In the genomic region with DNA sequence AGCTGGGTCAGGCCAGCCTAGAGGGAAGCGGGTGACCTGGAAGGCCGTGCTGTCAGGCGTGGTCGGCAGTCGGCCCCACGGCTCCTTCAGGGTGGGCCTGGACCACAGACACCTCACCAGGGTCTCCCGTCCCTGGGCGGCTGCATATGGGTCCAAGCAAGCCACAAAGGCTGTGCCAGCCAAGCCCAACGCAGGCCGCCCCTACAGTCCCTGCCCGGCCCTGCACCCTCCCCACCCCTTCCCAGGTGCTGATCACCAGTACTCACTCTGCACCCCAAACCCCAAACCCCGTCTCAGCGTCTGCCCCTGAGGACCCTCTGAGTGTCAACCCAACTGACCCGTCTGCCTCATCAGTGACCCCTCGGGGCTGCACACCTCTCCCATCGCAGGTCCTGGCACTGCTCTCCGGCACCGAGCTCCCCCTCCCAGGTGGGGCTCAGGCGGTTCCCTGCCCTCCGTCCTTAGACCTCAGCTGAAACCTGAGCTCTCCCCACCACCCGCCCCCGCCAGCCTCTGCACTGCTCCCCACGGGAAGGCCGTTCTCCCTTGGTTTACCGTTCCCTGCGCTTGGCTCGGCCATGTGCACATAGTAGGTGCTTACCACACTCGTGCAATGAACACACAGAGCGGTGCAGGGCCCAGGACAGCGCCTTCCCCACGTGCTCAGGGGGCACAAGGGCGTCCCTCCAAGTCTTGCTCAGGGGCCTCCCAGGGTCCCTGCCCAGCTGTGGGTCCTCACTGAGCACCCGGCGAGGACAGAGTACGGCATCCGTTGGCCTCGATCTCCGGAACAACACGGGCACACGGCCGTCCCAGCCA, we compare ENCODE assay signal across 8 cellular contexts. TPM values are rescaled to one million over a fixed set of nuclear protein-coding genes. Genes with fewer than 3 reads are reported as not detected.
A peak's percentile ranks its signal among the peaks of the same experiment; 100 is the strongest.
DNase-seq lines count a peak whose midpoint lies in the region; ATAC-seq, FAIRE-seq and TF ChIP-seq lines count a peak whose summit lies in the region.

No MANE protein-coding gene starts in this region.

- no peak for DNase-seq in A549 (ENCODE audit: low read depth in 1 of 2, low spot score in 1 of 2)
- DNase-seq in Karpas-422 = no peak
- DNase-seq in effector memory CD8-positive, alpha-beta T cell = no peak
- DNase-seq in GM10248 (ENCODE audit: extremely low spot score) = no peak
- DNase-seq in NCI-H1417 treated with DMSO at 0.1 percent for 48 hours (lab: John Stamatoyannopoulos, UW) = no peak

- H3K36me3 ChIP-seq in Karpas-422 (ENCODE audit: insufficient read depth, low read length) (no peaks in the 10 kb centered on the region; the same call in 1 of the 2 replicates), muscle layer of duodenum (ENCODE audit: control insufficient read depth in 1 of 2, insufficient read depth in 2 of 2, low read length in 2 of 2) (peaks cover 0 to 6% of the 10 kb centered on the region in 2 donors)

- no peaks in the 10 kb centered on the region for H3K9me2 ChIP-seq in Karpas-422 (replicated peaks; ENCODE audit: insufficient read depth, low read length)

- CTCF ChIA-PET in A549 (lab: Yijun Ruan, JAX) (interaction anchor here (0.6 to 6.8 kb wide), 5 partner anchors 10 to 268 kb away, joined by 3 to 75 read pairs (median 5); a partner anchor contains a TSS), GM10248 (lab: Yijun Ruan, JAX) (interaction anchor here (0.6 kb wide), 1 partner anchor 767 kb away, joined by 3 read pairs; no protein-coding TSS in a partner anchor)

- no peaks in the 10 kb centered on the region for H4K20me1 ChIP-seq in Karpas-422 (ENCODE audit: insufficient read depth, low read depth, low read length)

- TF ChIP-seq RAD21 in A549 (conservative IDR thresholded peaks at IDR 0.05 in 1 of 2, IDR thresholded peaks at IDR 0.05 in 1 of 2) = no peak

- no peak for TF ChIP-seq POLR2A in A549 (IDR thresholded peaks at IDR 0.05; ENCODE audit: low read length)

- TF ChIP-seq EP300 in A549 (IDR thresholded peaks at IDR 0.05) = no peak

- H3K4me1 ChIP-seq in A549 (peaks cover 10% of the 10 kb centered on the region; the same call in 2 of the 3 replicates), Karpas-422 (ENCODE audit: low read length) (peaks cover 13% of the 10 kb centered on the region), muscle layer of duodenum (ENCODE audit: control insufficient read depth in 1 of 2, insufficient read depth in 2 of 2, low read length in 2 of 2) (peaks cover 0 to 17% of the 10 kb centered on the region in 2 donors)

- TF ChIP-seq CTCF in A549 (IDR thresholded peaks at IDR 0.05) = no peak
- TF ChIP-seq CTCF in GM10248 (IDR thresholded peaks at IDR 0.05; ENCODE audit: control extremely low read depth, extremely low read depth, low read depth, missing control alignments) = no peak

- H3K27me3 Mint-ChIP-seq in effector memory CD8-positive, alpha-beta T cell = no peaks in the 10 kb centered on the region

- H3K79me2 ChIP-seq in Karpas-422 (ENCODE audit: low read length) = no peaks in the 10 kb centered on the region

- H3K9ac ChIP-seq in Karpas-422 (ENCODE audit: low read length) = no peak overlapping the region

- peak overlapping the region; percentile 79 to 81 for H3K4me3 Mint-ChIP-seq in effector memory CD8-positive, alpha-beta T cell

- no peak overlapping the region for H2AFZ ChIP-seq in Karpas-422 (ENCODE audit: low read length)

- H3K27me3 ChIP-seq in Karpas-422 (ENCODE audit: low read length) (no peaks in the 10 kb centered on the region), muscle layer of duodenum (ENCODE audit: low read depth, low read length) (peaks cover 4% of the 10 kb centered on the region)

- no peak for FAIRE-seq in A549 (lab: Jason Lieb, UNC)

- no peak for ATAC-seq in A549
- ATAC-seq in effector memory CD8-positive, alpha-beta T cell (replicated peaks) = no peak
- no peak for ATAC-seq in HG02588 (IDR thresholded peaks at IDR 0.05; ENCODE audit: unreplicated experiment)
- no peak for ATAC-seq in GM18858 (IDR thresholded peaks at IDR 0.05; ENCODE audit: unreplicated experiment)

- peaks cover 13% of the 10 kb centered on the region for H3K9me3 ChIP-seq in A549
- no peaks in the 10 kb centered on the region for H3K9me3 ChIP-seq in Karpas-422 (ENCODE audit: low read length)
- no peaks in the 10 kb centered on the region for H3K9me3 ChIP-seq in muscle layer of duodenum (ENCODE audit: control insufficient read depth in 1 of 2, low read length in 2 of 2)

- POLR2A ChIA-PET in A549 (lab: Yijun Ruan, JAX) = interaction anchor here (2.6 kb wide), 1 partner anchor 11 kb away, joined by 15 read pairs; no protein-coding TSS in a partner anchor
- POLR2A ChIA-PET in GM10248 (lab: Yijun Ruan, JAX) = no interaction called here

- H3K4me2 ChIP-seq in A549 = peak overlapping the region; percentile 93
- peak overlapping the region; percentile 92 for H3K4me2 ChIP-seq in Karpas-422 (ENCODE audit: low read depth, low read length, poor library complexity, severe bottlenecking)

- peak overlapping the region; percentile 88 to 95; a peak in 5 of 6 replicates for H3K27ac ChIP-seq in A549
- H3K27ac ChIP-seq in Karpas-422 (ENCODE audit: low read length) = no peak overlapping the region
- H3K27ac ChIP-seq in muscle layer of duodenum (ENCODE audit: low read length) = no peak overlapping the region

- peaks cover 4 to 17% of the 10 kb centered on the region in 2 donors for H3K4me1 Mint-ChIP-seq in effector memory CD8-positive, alpha-beta T cell (ENCODE audit: low read depth in 2 of 2)

- H3K27ac Mint-ChIP-seq in effector memory CD8-positive, alpha-beta T cell = peak overlapping the region in 1 of 2 donors; percentile 19

- 86% methylated on average over 30 of the region's 41 CpGs for WGBS in A549 (ENCODE audit: missing lambda C conversion rate)

- H3K36me3 Mint-ChIP-seq in effector memory CD8-positive, alpha-beta T cell (ENCODE audit: insufficient read depth) = peaks cover 22% of the 10 kb centered on the region

- H3K4me3 ChIP-seq in A549 (peak overlapping the region; percentile 83), Karpas-422 (ENCODE audit: low read length) (no peak overlapping the region), muscle layer of duodenum (ENCODE audit: low read depth in 1 of 2, low read length in 2 of 2) (peak overlapping the region; percentile 53 to 89)

- no peaks in the 10 kb centered on the region for H3K9me3 Mint-ChIP-seq in effector memory CD8-positive, alpha-beta T cell

TF ChIP-seq in A549, 52 proteins besides CTCF, POLR2A, EP300 and RAD21 (continues in another document):
- TF ChIP-seq CBX8 (IDR thresholded peaks at IDR 0.05) = no peak
- no peak for TF ChIP-seq RCOR1 (IDR thresholded peaks at IDR 0.05; ENCODE audit: low read depth, low read length)
- TF ChIP-seq, protein P1, sequence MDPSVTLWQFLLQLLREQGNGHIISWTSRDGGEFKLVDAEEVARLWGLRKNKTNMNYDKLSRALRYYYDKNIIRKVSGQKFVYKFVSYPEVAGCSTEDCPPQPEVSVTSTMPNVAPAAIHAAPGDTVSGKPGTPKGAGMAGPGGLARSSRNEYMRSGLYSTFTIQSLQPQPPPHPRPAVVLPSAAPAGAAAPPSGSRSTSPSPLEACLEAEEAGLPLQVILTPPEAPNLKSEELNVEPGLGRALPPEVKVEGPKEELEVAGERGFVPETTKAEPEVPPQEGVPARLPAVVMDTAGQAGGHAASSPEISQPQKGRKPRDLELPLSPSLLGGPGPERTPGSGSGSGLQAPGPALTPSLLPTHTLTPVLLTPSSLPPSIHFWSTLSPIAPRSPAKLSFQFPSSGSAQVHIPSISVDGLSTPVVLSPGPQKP (IDR thresholded peaks at IDR 0.05; ENCODE audit: low read depth, low read length) = no peak
- no peak for TF ChIP-seq PHF8 (IDR thresholded peaks at IDR 0.05; ENCODE audit: borderline replicate concordance, low read depth)
- TF ChIP-seq MAFK (IDR thresholded peaks at IDR 0.05; ENCODE audit: partially characterized antibody) = no peak
- TF ChIP-seq RARB (CRISPR knock-in tag; IDR thresholded peaks at IDR 0.05) = no peak

RNA-seq across cellular contexts. Expression of a gene that starts 1.4 kb away (rescaled TPM):
- 4.6 and 7.7 TPM in 2 replicates for polyA plus RNA-seq in A549 (2011; rRNA removed)
- 115 and 196 TPM in 2 replicates for polyA plus RNA-seq in A549 (2012; cell fraction: cytosol; rRNA removed)
- polyA plus RNA-seq in A549 (2012; cell fraction: nucleus; rRNA removed) = 41.3 and 97.2 TPM in 2 replicates
- polyA plus RNA-seq in A549 (2017; fragmentation: RNase III; extraction: RNeasy Plus Mini Kit Qiagen cat#74134 plus additional on column Dnase treatment) = 217 to 227 TPM (median 224 TPM) in 3 replicates
- polyA minus RNA-seq in A549 (2011; rRNA and poly(A)+ RNA removed) = 5.5 and 18.1 TPM in 2 replicates
- total RNA-seq in Karpas-422 (2014; rRNA removed; shearing (Covaris generic); ENCODE audit: low replicate concordance) = 16.2 and 51.0 TPM in 2 replicates

RNA-seq across cellular contexts. Expression of a gene that starts 18.0 kb away (rescaled TPM):
- polyA plus RNA-seq in A549 (2011; rRNA removed) (1.1 and 1.2 TPM in 2 replicates), A549 (2017; fragmentation: RNase III; extraction: RNeasy Plus Mini Kit Qiagen cat#74134 plus additional on column Dnase treatment) (1.6 to 2.2 TPM (median 2.0 TPM) in 3 replicates)
- 1.3 and 1.8 TPM in 2 replicates for polyA plus RNA-seq in A549 (2012; cell fraction: cytosol; rRNA removed)
- 4.3 and 4.6 TPM in 2 replicates for polyA plus RNA-seq in A549 (2012; cell fraction: nucleus; rRNA removed)
- polyA minus RNA-seq in A549 (2011; rRNA and poly(A)+ RNA removed) = 0.54 and 0.91 TPM in 2 replicates
- 0.51 TPM in 1 of 2 replicates, not detected in the other for total RNA-seq in Karpas-422 (2014; rRNA removed; shearing (Covaris generic); ENCODE audit: low replicate concordance)

RNA-seq across cellular contexts. Expression of a gene that starts 20.3 kb away (rescaled TPM):
- polyA plus RNA-seq in A549 (2011; rRNA removed) = 16.3 and 17.4 TPM in 2 replicates
- polyA plus RNA-seq in A549 (2012; cell fraction: cytosol; rRNA removed) = 34.8 and 42.6 TPM in 2 replicates
- polyA plus RNA-seq in A549 (2012; cell fraction: nucleus; rRNA removed) = 54.0 and 82.0 TPM in 2 replicates
- polyA plus RNA-seq in A549 (2017; fragmentation: RNase III; extraction: RNeasy Plus Mini Kit Qiagen cat#74134 plus additional on column Dnase treatment) = 128 to 141 TPM (median 129 TPM) in 3 replicates
- polyA minus RNA-seq in A549 (2011; rRNA and poly(A)+ RNA removed) = 17.8 and 30.8 TPM in 2 replicates
- 0.71 TPM in 1 of 2 replicates, not detected in the other for total RNA-seq in Karpas-422 (2014; rRNA removed; shearing (Covaris generic); ENCODE audit: low replicate concordance)

RNA-seq across cellular contexts. Expression of a gene that starts 28.4 kb away (rescaled TPM):
- not detected in 2 replicates for polyA plus RNA-seq in A549 (2011; rRNA removed)
- not detected in 2 replicates for polyA plus RNA-seq in A549 (2012; cell fraction: cytosol; rRNA removed)
- polyA plus RNA-seq in A549 (2012; cell fraction: nucleus; rRNA removed) = 0.02 TPM in 1 of 2 replicates, not detected in the other
- not detected in 3 replicates for polyA plus RNA-seq in A549 (2017; fragmentation: RNase III; extraction: RNeasy Plus Mini Kit Qiagen cat#74134 plus additional on column Dnase treatment)
- polyA minus RNA-seq in A549 (2011; rRNA and poly(A)+ RNA removed) = not detected in 2 replicates
- total RNA-seq in Karpas-422 (2014; rRNA removed; shearing (Covaris generic); ENCODE audit: low replicate concordance) = not detected in 2 replicates

RNA-seq across cellular contexts. Expression of a gene that starts 34.8 kb away (rescaled TPM):
- polyA plus RNA-seq in A549 (2011; rRNA removed) (0.09 and 0.18 TPM in 2 replicates), A549 (2017; fragmentation: RNase III; extraction: RNeasy Plus Mini Kit Qiagen cat#74134 plus additional on column Dnase treatment) (0.10 to 0.16 TPM (median 0.14 TPM) in 3 replicates)
- 0.24 and 0.26 TPM in 2 replicates for polyA plus RNA-seq in A549 (2012; cell fraction: cytosol; rRNA removed)
- polyA plus RNA-seq in A549 (2012; cell fraction: nucleus; rRNA removed) = 0.45 and 0.46 TPM in 2 replicates
- 0.34 TPM in 1 of 2 replicates, not detected in the other for polyA minus RNA-seq in A549 (2011; rRNA and poly(A)+ RNA removed)
- 0.48 and 1.6 TPM in 2 replicates for total RNA-seq in Karpas-422 (2014; rRNA removed; shearing (Covaris generic); ENCODE audit: low replicate concordance)

Comparison
In these comparisons a context has a peak if more than half of its experiments do, and no peak if none do; other contexts are left out.
1. H3K27ac ChIP-seq: peak in A549 (2 of 2); none in Karpas-422 (single experiment) and muscle layer of duodenum (single experiment).